In genomic region chr7:34277801-34278195, GRCh38 we compare ENCODE assay signal across 27 cellular contexts.
"Had no signal": no experiment of that assay in that cellular context is flagged by ENCODE, and none has a peak within 500 bp of the region (broad histone marks: within the 10 kb centered on the region; RNA-seq: fewer than 3 reads in every experiment).

No MANE protein-coding gene starts in this region.

- H3K4me1 ChIP-seq: breast epithelium, esophagus squamous epithelium, foreskin keratinocyte, lower lobe of right lung, thyroid gland had no signal

- H3K27ac Mint-ChIP-seq: activated naive CD4-positive, alpha-beta T cell treated with anti-CD3 and anti-CD28 coated beads, Interleukin-2, amount 10 ng/mL, durations not matched to agents 7 days and 5 days; mesothelial cell of epicardium; nephron progenitor cell had no signal

- H3K27me3 Mint-ChIP-seq: activated naive CD4-positive, alpha-beta T cell treated with anti-CD3 and anti-CD28 coated beads, Interleukin-2, amount 10 ng/mL, durations not matched to agents 7 days and 5 days had no signal

- H3K4me3 Mint-ChIP-seq: activated naive CD4-positive, alpha-beta T cell treated with anti-CD3 and anti-CD28 coated beads, Interleukin-2, amount 10 ng/mL, durations not matched to agents 7 days and 5 days; mesothelial cell of epicardium; nephron progenitor cell had no signal

- H3K9me3 ChIP-seq: esophagus squamous epithelium, lower lobe of right lung, thyroid gland had no signal

- ATAC-seq: activated CD4-positive, CD25-positive, alpha-beta regulatory T cell treated with anti-CD3 and anti-CD28 coated beads, Interleukin-2, amount 50 U/mL, for 24 hours; foreskin keratinocyte; lower lobe of right lung had no signal

- DNase-seq: activated CD4-positive, alpha-beta T cell treated with anti-CD3 and anti-CD28 coated beads, Interleukin-2, amount 50 U/mL, for 1 hour; activated CD8-positive, alpha-beta memory T cell treated with anti-CD3 and anti-CD28 coated beads for 24 hours; activated CD8-positive, alpha-beta memory T cell treated with anti-CD3 and anti-CD28 coated beads, Interleukin-2, amount 50 U/mL, for 48 hours; activated effector memory CD4-positive, alpha-beta T cell treated with Interleukin-2 at 50 U/mL for 16 hours; activated naive CD4-positive, alpha-beta T cell treated with anti-CD3 and anti-CD28 coated beads, Interleukin-2, amount 10 ng/mL, durations not matched to agents 7 days and 5 days; activated T-cell treated with anti-CD3 and anti-CD28 coated beads, Interleukin-2, amount 50 U/mL, for 48 hours; aorta; cerebellar nuclear complex; cortex of kidney; effector CD4-positive, alpha-beta T cell; esophagus squamous epithelium; glutamatergic neuron; hippocampal formation; islet precursor cell; lower lobe of right lung; nephron progenitor cell; nucleus accumbens; retina; stimulated activated CD4-positive, alpha-beta T cell treated with anti-CD3 and anti-CD28 coated beads, Interleukin-12 subunit alpha, Interleukin-12 subunit beta, amount 100 ng/mL, for 4 hours; stimulated activated CD4-positive, alpha-beta T cell treated with anti-CD3 and anti-CD28 coated beads, Interleukin-2, amount 100 ng/mL, for 24 hours; stimulated activated naive CD4-positive, alpha-beta T cell treated with Interleukin-2 at 50 U/mL for 16 hours; T-helper 9 cell; thyroid gland had no signal

- H3K36me3 ChIP-seq: breast epithelium, esophagus squamous epithelium, lower lobe of right lung, thyroid gland had no signal

- H3K4me1 Mint-ChIP-seq: mesothelial cell of epicardium, nephron progenitor cell had no signal

- H3K27me3 ChIP-seq: breast epithelium, esophagus squamous epithelium, foreskin keratinocyte, thyroid gland had no signal

- H3K4me3 ChIP-seq: breast epithelium, esophagus squamous epithelium, lower lobe of right lung, thyroid gland had no signal

- H3K36me3 Mint-ChIP-seq: activated naive CD4-positive, alpha-beta T cell treated with anti-CD3 and anti-CD28 coated beads, Interleukin-2, amount 10 ng/mL, durations not matched to agents 7 days and 5 days had no signal

- H3K27ac ChIP-seq: breast epithelium, esophagus squamous epithelium, foreskin keratinocyte, lower lobe of right lung, thyroid gland had no signal
